In genomic region chr19:43503501-43504425, GRCh38 we compare ENCODE assay signal across 8 cellular contexts.
DNase-seq lines count a peak whose midpoint lies in the region; ATAC-seq lines count a peak whose summit lies in the region.

No MANE protein-coding gene starts in this region.

- ATAC-seq in GM18907 (IDR thresholded peaks at IDR 0.05; ENCODE audit: unreplicated experiment) (peak; percentile 87), HG03139 (IDR thresholded peaks at IDR 0.05; ENCODE audit: unreplicated experiment) (peak; percentile 89)

- DNase-seq in AG08396 (ENCODE audit: low spot score) (peak; percentile 99), NCI-H345 treated with DMSO at 0.1 percent for 48 hours (lab: John Stamatoyannopoulos, UW; ENCODE audit: unreplicated experiment) (peak; percentile 74), cerebellar cortex (ENCODE audit: low spot score) (peak; percentile 82), kidney glomerular epithelial cell (lab: John Stamatoyannopoulos, UW) (peak; percentile 86)
- peak; percentile 97 for DNase-seq in activated CD4-positive, CD25-positive, alpha-beta regulatory T cell treated with anti-CD3 and anti-CD28 coated beads, Interleukin-2, amount 50 U/mL, for 16 hours (ENCODE audit: low read depth, low spot score)
- peak; percentile 94 to 100 for DNase-seq in stimulated activated CD4-positive, alpha-beta T cell treated with anti-CD3 and anti-CD28 coated beads, Interleukin-15, amount 100 ng/mL, for 48 hours (ENCODE audit: low read depth in 2 of 2)

Comparison
In these comparisons a context has a peak if more than half of its experiments do, and no peak if none do; other contexts are left out.
1. Peak in every context shown above with its lines: DNase-seq and ATAC-seq.